ENCODE assay signal across 17 cellular contexts in the genomic region with DNA sequence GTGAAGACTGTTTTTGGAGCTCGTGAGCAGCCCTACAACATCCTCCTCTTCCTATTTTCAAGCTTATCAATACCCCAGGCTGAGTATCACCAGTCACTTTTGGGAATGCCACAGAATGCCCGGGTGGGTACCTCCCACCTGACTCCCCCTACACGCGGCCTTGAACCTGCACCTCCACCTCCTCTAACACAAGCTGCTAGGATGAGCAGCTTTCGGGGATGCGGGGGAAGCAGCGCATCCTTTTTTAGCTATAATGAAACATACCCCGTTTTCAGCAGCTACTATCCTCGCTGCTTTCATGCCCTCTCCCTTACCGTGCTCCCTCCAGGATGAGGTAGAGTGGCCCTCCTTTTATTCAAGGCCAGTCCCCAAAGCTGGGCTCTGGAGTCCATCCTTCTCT. TPM values are rescaled to one million over a fixed set of nuclear protein-coding genes. Genes with fewer than 3 reads are reported as not detected.
A peak's percentile ranks its signal among the peaks of the same experiment; 100 is the strongest.
DNase-seq lines count a peak whose midpoint lies in the region; ATAC-seq and TF ChIP-seq lines count a peak whose summit lies in the region.
"Had no signal": no experiment of that assay in that cellular context is flagged by ENCODE, and none has a peak within 500 bp of the region (broad histone marks: within the 10 kb centered on the region; RNA-seq: fewer than 3 reads in every experiment).

No MANE protein-coding gene starts in this region.

- H3K27ac ChIP-seq in suprapubic skin (peak overlapping the region; percentile 74), mammary epithelial cell (ENCODE audit: insufficient read depth, low read depth, low read length) (no peak overlapping the region)

- no peak for ATAC-seq in activated T-cell treated with anti-CD3 and anti-CD28 coated beads, Interleukin-2, amount 50 U/mL, for 4 hours
- ATAC-seq in T-helper 17 cell (no peak), esophagus mucosa (no peak)

- no peak overlapping the region for H2AFZ ChIP-seq in mammary epithelial cell (ENCODE audit: low read depth, low read length)

- no peaks in the 10 kb centered on the region for H3K27me3 Mint-ChIP-seq in activated T-cell treated with anti-CD3 and anti-CD28 coated beads, Interleukin-2, amount 50 U/mL, for 24 hours
- no peaks in the 10 kb centered on the region for H3K27me3 Mint-ChIP-seq in activated T-cell treated with anti-CD3 and anti-CD28 coated beads, Interleukin-2, amount 50 U/mL, for 4 hours (ENCODE audit: low read depth)
- H3K27me3 Mint-ChIP-seq in T-helper 17 cell (no peaks in the 10 kb centered on the region), glutamatergic neuron (ENCODE audit: unreplicated experiment) (peaks cover 21% of the 10 kb centered on the region)

- no peaks in the 10 kb centered on the region for H3K9me3 Mint-ChIP-seq in activated T-cell treated with anti-CD3 and anti-CD28 coated beads, Interleukin-2, amount 50 U/mL, for 24 hours
- no peaks in the 10 kb centered on the region for H3K9me3 Mint-ChIP-seq in activated T-cell treated with anti-CD3 and anti-CD28 coated beads, Interleukin-2, amount 50 U/mL, for 4 hours
- H3K9me3 Mint-ChIP-seq in glutamatergic neuron (ENCODE audit: unreplicated experiment), result peaks cover 21% of the 10 kb centered on the region
- H3K9me3 Mint-ChIP-seq: neural crest cell had no signal

- peak overlapping the region; percentile 87 for H3K27ac Mint-ChIP-seq in activated T-cell treated with anti-CD3 and anti-CD28 coated beads, Interleukin-2, amount 50 U/mL, for 24 hours
- H3K27ac Mint-ChIP-seq in T-helper 17 cell (peak overlapping the region; percentile 98), glutamatergic neuron (ENCODE audit: unreplicated experiment) (no peak overlapping the region)

- peaks cover 38% of the 10 kb centered on the region for H4K20me1 ChIP-seq in mammary epithelial cell (ENCODE audit: insufficient read depth, low read length)

- in situ Hi-C loops in mammary epithelial cell (cut with MboI; ENCODE audit: low sequenced_read_pairs in 2 of 2), result no loop called here

- no peak overlapping the region for H3K4me3 Mint-ChIP-seq in activated T-cell treated with anti-CD3 and anti-CD28 coated beads, Interleukin-2, amount 50 U/mL, for 24 hours
- H3K4me3 Mint-ChIP-seq in activated T-cell treated with anti-CD3 and anti-CD28 coated beads, Interleukin-2, amount 50 U/mL, for 4 hours, result no peak overlapping the region
- H3K4me3 Mint-ChIP-seq in T-helper 17 cell, result no peak overlapping the region
- H3K4me3 Mint-ChIP-seq in glutamatergic neuron (ENCODE audit: unreplicated experiment), result peak overlapping the region; percentile 60
- H3K4me3 Mint-ChIP-seq: neural crest cell had no signal

- intact Hi-C loops in mammary epithelial cell (cut with micrococcal nuclease), result no loop called here

- no peak overlapping the region for H3K4me2 ChIP-seq in mammary epithelial cell (ENCODE audit: insufficient read depth, low read depth, low read length)

- H3K27me3 ChIP-seq in suprapubic skin (no peaks in the 10 kb centered on the region), mammary epithelial cell (ENCODE audit: insufficient read depth, low read length) (no peaks in the 10 kb centered on the region)
- H3K27me3 ChIP-seq: spleen had no signal

- H3K36me3 ChIP-seq in suprapubic skin (peaks cover 5% of the 10 kb centered on the region), mammary epithelial cell (ENCODE audit: insufficient read depth, low read length) (peaks cover 8% of the 10 kb centered on the region)

- TF ChIP-seq POLR2A in suprapubic skin (IDR thresholded peaks at IDR 0.05), result no peak

- no peak for DNase-seq in activated T-cell treated with anti-CD3 and anti-CD28 coated beads, Interleukin-2, amount 50 U/mL, for 24 hours
- DNase-seq in activated T-cell treated with anti-CD3 and anti-CD28 coated beads, Interleukin-2, amount 50 U/mL, for 4 hours, result no peak
- DNase-seq in T-helper 17 cell, result no peak
- DNase-seq in glutamatergic neuron, result no peak
- DNase-seq in suprapubic skin (ENCODE audit: low spot score in 2 of 2), result no peak
- no peak for DNase-seq in mammary epithelial cell
- no peak for DNase-seq in SW480 (ENCODE audit: low spot score)
- DNase-seq: ACHN; activated gamma-delta T cell; DND-41; kidney glomerular epithelial cell; NCI-H1417; NCI-H2171 treated with DMSO at 0.1 percent for 48 hours; spleen; stimulated activated CD8-positive, alpha-beta memory T cell treated with anti-CD3 and anti-CD28 coated beads, Interleukin-4, amount 100 ng/mL, for 48 hours had no signal

- BruUV-seq in mammary epithelial cell (replicated peaks; lab: Mats Ljungman, UMichigan), result no TSS peak

- peaks cover 100% of the 10 kb centered on the region for H3K79me2 ChIP-seq in mammary epithelial cell (ENCODE audit: insufficient read depth, low read length)

- WGBS in suprapubic skin, result 92% methylated on average over 10 of the region's 10 CpGs
- WGBS in mammary epithelial cell (ENCODE audit: low coverage, missing lambda C conversion rate), result 98% methylated on average over 10 of the region's 10 CpGs

- CTCF ChIA-PET in mammary epithelial cell (lab: Charles Lee; ENCODE audit: low non-redundant PET), result no interaction called here

- peaks cover 38% of the 10 kb centered on the region for H3K36me3 Mint-ChIP-seq in activated T-cell treated with anti-CD3 and anti-CD28 coated beads, Interleukin-2, amount 50 U/mL, for 24 hours (ENCODE audit: low read depth)
- peaks cover 22% of the 10 kb centered on the region for H3K36me3 Mint-ChIP-seq in activated T-cell treated with anti-CD3 and anti-CD28 coated beads, Interleukin-2, amount 50 U/mL, for 4 hours (ENCODE audit: insufficient read depth)
- H3K36me3 Mint-ChIP-seq in T-helper 17 cell (ENCODE audit: low read depth), result peaks cover 5% of the 10 kb centered on the region
- peaks cover 5% of the 10 kb centered on the region for H3K36me3 Mint-ChIP-seq in glutamatergic neuron (ENCODE audit: unreplicated experiment)

- peaks cover 84% of the 10 kb centered on the region for H3K4me1 ChIP-seq in suprapubic skin
- H3K4me1 ChIP-seq in mammary epithelial cell (ENCODE audit: insufficient read depth, low read length), result peaks cover 5% of the 10 kb centered on the region

- peaks cover 100% of the 10 kb centered on the region for H3K4me1 Mint-ChIP-seq in activated T-cell treated with anti-CD3 and anti-CD28 coated beads, Interleukin-2, amount 50 U/mL, for 24 hours (ENCODE audit: low read depth)
- peaks cover 94% of the 10 kb centered on the region for H3K4me1 Mint-ChIP-seq in activated T-cell treated with anti-CD3 and anti-CD28 coated beads, Interleukin-2, amount 50 U/mL, for 4 hours (ENCODE audit: low read depth)
- H3K4me1 Mint-ChIP-seq in T-helper 17 cell (peaks cover 80% of the 10 kb centered on the region), glutamatergic neuron (ENCODE audit: low read depth, unreplicated experiment) (peaks cover 61% of the 10 kb centered on the region)

- dilution Hi-C loops in mammary epithelial cell (cut with HindIII; ENCODE audit: low sequenced_read_pairs), result no loop called here

- H3K4me3 ChIP-seq in suprapubic skin (no peak overlapping the region), mammary epithelial cell (replicated peaks in 1 of 3; ENCODE audit: insufficient read depth in 1 of 3, low read depth in 2 of 3, low read length in 3 of 3) (no peak overlapping the region)
- H3K4me3 ChIP-seq: spleen had no signal

- H3K9me3 ChIP-seq in T-helper 17 cell (ENCODE audit: control insufficient read depth, low read length, poor library complexity, severe bottlenecking), result no peaks in the 10 kb centered on the region
- no peaks in the 10 kb centered on the region for H3K9me3 ChIP-seq in suprapubic skin
- no peaks in the 10 kb centered on the region for H3K9me3 ChIP-seq in mammary epithelial cell (replicated peaks; ENCODE audit: insufficient read depth, low read length)
- H3K9me3 ChIP-seq: spleen had no signal

- no peak overlapping the region for H3K9ac ChIP-seq in mammary epithelial cell (ENCODE audit: insufficient read depth, low read length)

- no peak for TF ChIP-seq EP300 in suprapubic skin (IDR thresholded peaks at IDR 0.05)

- no peak for TF ChIP-seq CTCF in glutamatergic neuron (IDR thresholded peaks at IDR 0.05; ENCODE audit: partially characterized antibody, unreplicated experiment)
- no peak for TF ChIP-seq CTCF in suprapubic skin (IDR thresholded peaks at IDR 0.05)
- no peak for TF ChIP-seq CTCF in mammary epithelial cell (conservative IDR thresholded peaks at IDR 0.05 in 1 of 2, IDR thresholded peaks at IDR 0.05 in 1 of 2; ENCODE audit: extremely low read depth in 1 of 2, insufficient read depth in 1 of 2, low read depth in 1 of 2, low read length in 2 of 2)

RNA-seq across cellular contexts. Expression of gene STK24, which starts 55.4 kb away (rescaled TPM):
- 100 to 1,000 TPM; 135 to 152 (median 142) TPM for total RNA-seq in activated T-cell treated with anti-CD3 and anti-CD28 coated beads, Interleukin-2, amount 50 U/mL, for 4 hours
- total RNA-seq in T-helper 17 cell (100 to 1,000 TPM; 134 to 163 TPM), glutamatergic neuron (ENCODE audit: unreplicated experiment) (188 TPM), suprapubic skin (100 to 1,000 TPM; 132 to 200 (median 176) TPM), esophagus mucosa (139 TPM), mammary epithelial cell (100 to 1,000 TPM; 114 to 189 TPM)
- 77.9 TPM for polyA plus RNA-seq in mammary epithelial cell
- polyA minus RNA-seq in mammary epithelial cell, result 128 TPM
